In genomic region chr18:73787316-73787715, GRCh38 we compare ENCODE assay signal across 18 cellular contexts.
DNase-seq lines count a peak whose midpoint lies in the region; ATAC-seq, FAIRE-seq and TF ChIP-seq lines count a peak whose summit lies in the region.
"Had no signal": no experiment of that assay in that cellular context is flagged by ENCODE, and none has a peak within 500 bp of the region (broad histone marks: within the 10 kb centered on the region; RNA-seq: fewer than 3 reads in every experiment).

No MANE protein-coding gene starts in this region.

- no peaks in the 10 kb centered on the region for H3K9me3 ChIP-seq in esophagus muscularis mucosa

- TF ChIP-seq CTCF in D721Med (IDR thresholded peaks at IDR 0.05; ENCODE audit: insufficient read depth, missing control alignments): no peak
- TF ChIP-seq CTCF in foreskin keratinocyte (conservative IDR thresholded peaks at IDR 0.05): no peak
- no peak for TF ChIP-seq CTCF in esophagus muscularis mucosa (IDR thresholded peaks at IDR 0.05)

- WGBS in esophagus muscularis mucosa: 93% methylated on average over 5 of the region's 5 CpGs

- ATAC-seq in foreskin keratinocyte (peak; percentile 64), GM19467 (IDR thresholded peaks at IDR 0.05; ENCODE audit: unreplicated experiment) (no peak)
- ATAC-seq: GM23338, HCT116 had no signal

- no peaks in the 10 kb centered on the region for H3K27me3 ChIP-seq in foreskin keratinocyte
- H3K27me3 ChIP-seq in esophagus muscularis mucosa: no peaks in the 10 kb centered on the region

- TF ChIP-seq POLR2A in esophagus muscularis mucosa (IDR thresholded peaks at IDR 0.05; ENCODE audit: low read depth): no peak

- H3K27ac ChIP-seq in foreskin keratinocyte (no peak overlapping the region), esophagus muscularis mucosa (replicated peaks in 1 of 4) (no peak overlapping the region)

- peaks cover 18% of the 10 kb centered on the region for H3K4me1 ChIP-seq in foreskin keratinocyte
- no peaks in the 10 kb centered on the region for H3K4me1 ChIP-seq in esophagus muscularis mucosa

- intact Hi-C loops in esophagus muscularis mucosa (cut with DNase I): no loop called here

- no peaks in the 10 kb centered on the region for H3K36me3 ChIP-seq in esophagus muscularis mucosa

- peak; percentile 51 for FAIRE-seq in D721Med (lab: Jason Lieb, UNC)
- FAIRE-seq: G401.6, GM12892 had no signal

- H3K4me3 ChIP-seq in esophagus muscularis mucosa: no peak overlapping the region
- H3K4me3 ChIP-seq: GM23338 had no signal

- DNase-seq in D721Med (ENCODE audit: insufficient read length, low spot score) (no peak), EL (peak; percentile 31), M059J (ENCODE audit: low read depth) (peak; percentile 15), foreskin keratinocyte (peak in 1 of 2 donors; percentile 31), D341Med (ENCODE audit: low spot score) (no peak), esophagus muscularis mucosa (ENCODE audit: extremely low spot score) (no peak)
- DNase-seq: C1 segment of cervical spinal cord; Calu3; CD4-positive, alpha-beta memory T cell; COR-L47; DMS 273 treated with DMSO at 0.1 percent for 48 hours; DMS79; H9 had no signal

- no peak for TF ChIP-seq EP300 in esophagus muscularis mucosa (IDR thresholded peaks at IDR 0.05)

Comparison
In these comparisons a context has a peak if more than half of its experiments do, and no peak if none do; other contexts are left out.
1. DNase-seq: peak in EL (single experiment) and M059J (single experiment); none in D721Med (single experiment), D341Med (single experiment) and esophagus muscularis mucosa (single experiment).